ENCODE assay signal across 8 cellular contexts in genomic region chr10:93542358-93542791, GRCh38. TPM values are rescaled to one million over a fixed set of nuclear protein-coding genes. Genes with fewer than 3 reads are reported as not detected.
A peak's percentile ranks its signal among the peaks of the same experiment; 100 is the strongest.
DNase-seq lines count a peak whose midpoint lies in the region; ATAC-seq and TF ChIP-seq lines count a peak whose summit lies in the region.

No MANE protein-coding gene starts in this region.

- CTCF ChIA-PET in HEK293 (lab: Yijun Ruan, JAX) = interaction anchor here (0.7 to 2.9 kb wide), 23 partner anchors 8 to 723 kb away, joined by 3 to 27 read pairs (median 5); partner anchors contain the start of gene MYOF

- peak; percentile 16 for DNase-seq in RPMI7951 (ENCODE audit: low read depth)
- DNase-seq in cardiac septum (ENCODE audit: low spot score) = peak; percentile 82
- peak; percentile 45 for DNase-seq in stomach
- no peak for DNase-seq in NCI-H2107 (lab: John Stamatoyannopoulos, UW)
- DNase-seq in NCI-H128 (lab: John Stamatoyannopoulos, UW; ENCODE audit: unreplicated experiment) = no peak
- DNase-seq in globus pallidus (ENCODE audit: low spot score) = no peak

- H3K4me1 ChIP-seq in HEK293 (ENCODE audit: control insufficient read depth, insufficient read depth, low read length) (no peaks in the 10 kb centered on the region), stomach (peaks cover 7 to 12% (median 8%) of the 10 kb centered on the region in 4 donors)

- no peak for TF ChIP-seq POLR2A in stomach (IDR thresholded peaks at IDR 0.05)

- TF ChIP-seq CTCF in HEK293 (tag by site-specific recombination; IDR thresholded peaks at IDR 0.05) = no peak
- TF ChIP-seq CTCF in stomach (IDR thresholded peaks at IDR 0.05) = no peak

- intact Hi-C loops in cardiac septum (cut with DNase I) (no loop called here), stomach (cut with DNase I; ENCODE audit: low total_unique reads) (no loop called here)

- H3K4me3 ChIP-seq in HEK293 (ENCODE audit: low read depth, low read length) (peak overlapping the region; percentile 37), stomach (peak overlapping the region in 2 of 4 donors; percentile 6 to 19)

- peaks cover 0 to 4% (median 0%) of the 10 kb centered on the region in 3 donors for H3K27me3 ChIP-seq in stomach

- H3K9me3 ChIP-seq in HEK293 (ENCODE audit: control insufficient read depth, insufficient read depth, low read depth, low read length) = no peaks in the 10 kb centered on the region
- H3K9me3 ChIP-seq in stomach = no peaks in the 10 kb centered on the region

- POLR2A ChIA-PET in HEK293 (lab: Yijun Ruan, JAX) = interaction anchor here (1.2 kb wide), 1 partner anchor 46 kb away, joined by 3 read pairs; the partner anchor contains the start of gene CEP55

- H3K36me3 ChIP-seq in HEK293 (ENCODE audit: control insufficient read depth in 2 of 2, insufficient read depth in 1 of 2, low read length in 2 of 2) = no peaks in the 10 kb centered on the region
- H3K36me3 ChIP-seq in stomach = no peaks in the 10 kb centered on the region

- TF ChIP-seq EP300 in stomach (IDR thresholded peaks at IDR 0.05) = no peak

- H3K27ac ChIP-seq in HEK293 (ENCODE audit: extremely low read depth, low read depth, low read length) (no peak overlapping the region), stomach (no peak overlapping the region)

- 10 to 17% (median 13%) methylated on average over 10 of the region's 10 CpGs for whole genome bisulfite sequencing in stomach, 5 donors

- no peak for ATAC-seq in esophagus mucosa

TF ChIP-seq in HEK293, 187 proteins besides CTCF, POLR2A, EP300 and RAD21 (continues in another document):
- no peak for TF ChIP-seq ZNF302 (tag by site-specific recombination; IDR thresholded peaks at IDR 0.05; ENCODE audit: low read depth)
- no peak for TF ChIP-seq SALL2 (tag by site-specific recombination; IDR thresholded peaks at IDR 0.05; ENCODE audit: borderline replicate concordance)
- TF ChIP-seq GLI4 (tag by site-specific recombination; IDR thresholded peaks at IDR 0.05) = no peak
- TF ChIP-seq ZNF274 (IDR thresholded peaks at IDR 0.05; ENCODE audit: low read length) = no peak
- TF ChIP-seq ZNF274 (tag by site-specific recombination; IDR thresholded peaks at IDR 0.05; ENCODE audit: borderline replicate concordance) = no peak
- TF ChIP-seq ZNF112 (tag by site-specific recombination; IDR thresholded peaks at IDR 0.05) = no peak
- TF ChIP-seq ZNF121 (tag by site-specific recombination; IDR thresholded peaks at IDR 0.05) = no peak
- TF ChIP-seq KLF7 (tag by site-specific recombination; IDR thresholded peaks at IDR 0.05; ENCODE audit: borderline replicate concordance) = no peak
- no peak for TF ChIP-seq ZBTB26 (tag by site-specific recombination; optimal IDR thresholded peaks at IDR 0.05)
- no peak for TF ChIP-seq ZFP69B (tag by site-specific recombination; IDR thresholded peaks at IDR 0.05)
- no peak for TF ChIP-seq ZNF266 (tag by site-specific recombination; IDR thresholded peaks at IDR 0.05; ENCODE audit: low read depth)
- TF ChIP-seq RBAK (tag by site-specific recombination; IDR thresholded peaks at IDR 0.05) = no peak
- no peak for TF ChIP-seq PRDM4 (tag by site-specific recombination; IDR thresholded peaks at IDR 0.05)
- TF ChIP-seq ZNF513 (tag by site-specific recombination; IDR thresholded peaks at IDR 0.05) = no peak
- peak; percentile 96 for TF ChIP-seq ZNF660 (tag by site-specific recombination; IDR thresholded peaks at IDR 0.05)
- TF ChIP-seq ZNF37A (tag by site-specific recombination; IDR thresholded peaks at IDR 0.05) = peak; percentile 70; the same call in 1 of the 2 replicates
- TF ChIP-seq BCL11B (tag by site-specific recombination; IDR thresholded peaks at IDR 0.05; ENCODE audit: low read depth) = no peak
- TF ChIP-seq ZNF292 (tag by site-specific recombination; IDR thresholded peaks at IDR 0.05; ENCODE audit: borderline replicate concordance, low read depth) = no peak
- no peak for TF ChIP-seq ZFP37 (tag by site-specific recombination; IDR thresholded peaks at IDR 0.05)
- TF ChIP-seq IKZF3 (tag by site-specific recombination; IDR thresholded peaks at IDR 0.05) = no peak
- no peak for TF ChIP-seq HIC1 (tag by site-specific recombination; IDR thresholded peaks at IDR 0.05)
- TF ChIP-seq ZNF514 (tag by site-specific recombination; IDR thresholded peaks at IDR 0.05) = no peak
- TF ChIP-seq KLF8 (tag by site-specific recombination; IDR thresholded peaks at IDR 0.05) = no peak

RNA-seq across cellular contexts. Expression of gene FFAR4, which starts 24.1 kb away (rescaled TPM):
- not detected in 2 replicates for total RNA-seq in RPMI7951 (2014; rRNA removed; shearing (Covaris generic))
- 0.08 TPM for total RNA-seq in cardiac septum
- total RNA-seq in stomach = 1 to 10 TPM in 2 of 5 donors, under 1 TPM in 1, not detected in 2; 0.18 to 2.0 (median 1.7) TPM
- under 1 TPM in 1 of 3 donors, not detected in 2; 0.08 TPM for polyA plus RNA-seq in stomach
- 0.16 TPM for total RNA-seq in esophagus mucosa

RNA-seq across cellular contexts. Expression of gene CEP55, which starts 46.0 kb away (rescaled TPM):
- 102 and 132 TPM in 2 replicates for total RNA-seq in RPMI7951 (2014; rRNA removed; shearing (Covaris generic))
- total RNA-seq in cardiac septum = 0.13 TPM
- total RNA-seq in stomach = 1 to 10 TPM in 2 of 5 donors, under 1 TPM in 2, not detected in 1; 0.58 to 6.6 (median 1.1) TPM
- 1 to 10 TPM; 3.1 to 7.2 (median 5.2) TPM for polyA plus RNA-seq in stomach
- 17.8 TPM for total RNA-seq in esophagus mucosa

RNA-seq across cellular contexts. Expression of gene RBP4, which starts 58.7 kb away (rescaled TPM):
- total RNA-seq in RPMI7951 (2014; rRNA removed; shearing (Covaris generic)) = not detected in 2 replicates
- 2.1 TPM for total RNA-seq in cardiac septum
- total RNA-seq in stomach = under 1 TPM in 3 of 5 donors, not detected in 2; 0.58 to 0.92 (median 0.72) TPM
- 10 to 100 TPM in 1 of 3 donors, 1 to 10 TPM in 2; 1.2 to 20.5 (median 6.2) TPM for polyA plus RNA-seq in stomach
- 0.60 TPM for total RNA-seq in esophagus mucosa

Comparison
In these comparisons a context has a peak if more than half of its experiments do, and no peak if none do; other contexts are left out.
1. DNase-seq: peak in RPMI7951 (single experiment), cardiac septum (single experiment) and stomach (single experiment); none in NCI-H2107 (single experiment), NCI-H128 (single experiment) and globus pallidus (single experiment).